ENCODE assay signal across 1 cellular context in the genomic region with DNA sequence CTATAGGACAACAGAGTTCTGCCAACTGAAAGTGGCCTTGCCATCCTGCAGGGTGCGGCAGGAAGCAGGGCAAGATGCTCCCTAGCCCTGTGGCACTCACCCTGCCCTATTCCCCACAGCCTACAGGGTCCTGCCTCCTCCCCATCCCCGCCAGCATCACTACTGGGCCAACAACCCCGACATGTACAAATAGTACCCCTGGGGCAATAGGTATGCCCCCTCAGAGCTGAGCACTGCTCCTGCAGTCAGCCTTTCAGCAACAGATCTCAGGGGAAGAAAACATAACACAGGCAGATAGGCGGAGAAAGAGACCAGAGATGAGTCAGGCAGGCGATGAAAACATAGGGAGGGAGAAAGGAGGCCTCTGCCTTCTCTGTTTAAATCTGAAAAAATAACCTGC.
TF ChIP-seq lines count a peak whose summit lies in the region.

No MANE protein-coding gene starts in this region.

TF ChIP-seq in WTC11, 78 proteins besides CTCF, POLR2A, EP300 and RAD21 (continued from another document):
- TF ChIP-seq ZNF396 (CRISPR knock-in tag; IDR thresholded peaks at IDR 0.05; ENCODE audit: borderline replicate concordance) = no peak
- no peak for TF ChIP-seq ZNF138 (CRISPR knock-in tag; conservative IDR thresholded peaks at IDR 0.05)
- TF ChIP-seq, protein P1, sequence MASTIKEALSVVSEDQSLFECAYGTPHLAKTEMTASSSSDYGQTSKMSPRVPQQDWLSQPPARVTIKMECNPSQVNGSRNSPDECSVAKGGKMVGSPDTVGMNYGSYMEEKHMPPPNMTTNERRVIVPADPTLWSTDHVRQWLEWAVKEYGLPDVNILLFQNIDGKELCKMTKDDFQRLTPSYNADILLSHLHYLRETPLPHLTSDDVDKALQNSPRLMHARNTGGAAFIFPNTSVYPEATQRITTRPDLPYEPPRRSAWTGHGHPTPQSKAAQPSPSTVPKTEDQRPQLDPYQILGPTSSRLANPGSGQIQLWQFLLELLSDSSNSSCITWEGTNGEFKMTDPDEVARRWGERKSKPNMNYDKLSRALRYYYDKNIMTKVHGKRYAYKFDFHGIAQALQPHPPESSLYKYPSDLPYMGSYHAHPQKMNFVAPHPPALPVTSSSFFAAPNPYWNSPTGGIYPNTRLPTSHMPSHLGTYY (CRISPR knock-in tag; IDR thresholded peaks at IDR 0.05) = no peak
